In the genomic region with DNA sequence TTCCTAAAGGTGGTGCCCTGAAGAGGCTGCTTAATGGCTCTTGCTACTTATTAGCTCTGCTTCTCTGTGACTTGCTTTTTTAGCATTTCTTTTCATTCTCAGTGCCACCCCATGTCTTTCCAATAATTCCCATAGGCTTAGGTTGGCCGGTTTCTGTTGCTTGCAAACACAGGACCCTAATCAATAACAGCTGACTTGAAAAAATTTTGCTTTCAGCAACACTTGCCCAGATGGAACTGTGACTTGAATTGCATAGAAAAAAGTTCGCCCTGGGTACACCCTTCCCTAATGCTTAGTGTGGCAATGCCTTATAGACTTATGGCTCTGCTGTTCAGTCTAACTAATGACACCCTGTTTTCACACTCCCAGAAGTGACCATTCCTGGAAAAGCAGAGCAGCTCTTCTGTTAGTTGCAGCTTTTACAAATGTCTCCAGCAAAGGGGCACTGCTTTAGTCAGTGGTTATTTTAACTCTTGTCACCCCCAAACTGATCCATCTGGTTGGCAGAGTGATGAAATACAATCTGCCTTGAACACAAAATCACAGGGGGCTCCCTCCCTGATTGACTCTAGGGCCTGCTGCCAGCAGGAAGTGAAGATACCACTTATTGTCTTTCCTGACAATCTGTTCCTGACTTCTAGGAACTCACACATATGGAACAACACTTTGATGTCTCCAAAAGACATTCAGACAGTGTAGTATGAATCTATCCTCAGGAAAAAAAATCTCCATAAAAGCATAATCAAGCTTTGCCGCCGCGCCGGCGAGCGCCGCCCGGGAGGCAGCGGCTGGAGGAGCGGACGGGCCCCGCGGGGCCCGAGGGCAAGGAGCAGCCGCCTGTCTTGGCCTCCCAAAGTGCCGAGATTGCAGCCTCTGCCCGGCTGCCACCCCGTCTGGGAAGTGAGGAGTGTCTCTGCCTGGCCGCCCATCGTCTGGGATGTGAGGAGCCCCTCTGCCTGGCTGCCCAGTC, we compare ENCODE assay signal across 23 cellular contexts.
"Had no signal": no experiment of that assay in that cellular context is flagged by ENCODE, and none has a peak within 500 bp of the region (broad histone marks: within the 10 kb centered on the region; RNA-seq: fewer than 3 reads in every experiment).

No MANE protein-coding gene starts in this region.

- H3K4me3 ChIP-seq: gastroesophageal sphincter, pancreas, psoas muscle, upper lobe of right lung had no signal

- DNase-seq: activated CD4-positive, alpha-beta T cell treated with anti-CD3 and anti-CD28 coated beads, Interleukin-2, amount 10 ng/mL, durations not matched to agents 7 days and 5 days; activated CD4-positive, CD25-positive, alpha-beta regulatory T cell treated with anti-CD3 and anti-CD28 coated beads, Interleukin-2, amount 50 U/mL, for 72 hours; activated CD8-positive, alpha-beta memory T cell treated with anti-CD3 and anti-CD28 coated beads, Interleukin-2, amount 10 ng/mL, durations not matched to agents 7 days and 5 days; activated CD8-positive, alpha-beta T cell treated with anti-CD3 and anti-CD28 coated beads for 36 hours; activated gamma-delta T cell treated with Interleukin-2 at 50 U/mL for 16 hours; activated T-cell treated with anti-CD3 and anti-CD28 coated beads for 4 hours; aorta; effector CD4-positive, alpha-beta T cell; erythroblast; head of caudate nucleus; hypothalamus; left ventricle myocardium superior; midbrain; pancreas; psoas muscle; right cardiac atrium; stimulated activated CD4-positive, alpha-beta T cell treated with anti-CD3 and anti-CD28 coated beads, Interleukin-12 subunit alpha, Interleukin-12 subunit beta, amount 100 ng/mL, for 4 hours; stimulated activated CD4-positive, alpha-beta T cell treated with anti-CD3 and anti-CD28 coated beads, Interleukin-4, amount 100 ng/mL, for 4 hours; stimulated activated naive CD8-positive, alpha-beta T cell treated with anti-CD3 and anti-CD28 coated beads, Interleukin-15, Interleukin-2, amounts not matched to agents 100 U/mL and 50 U/mL, for 24 hours; upper lobe of right lung; WERI-Rb-1 had no signal

- H3K27me3 ChIP-seq: gastroesophageal sphincter, pancreas, upper lobe of right lung had no signal

- H3K36me3 ChIP-seq: gastroesophageal sphincter, pancreas, upper lobe of right lung, WERI-Rb-1 had no signal

- H3K27ac ChIP-seq: gastroesophageal sphincter, pancreas, psoas muscle, upper lobe of right lung, WERI-Rb-1 had no signal

- H3K4me1 ChIP-seq: gastroesophageal sphincter, pancreas, upper lobe of right lung had no signal

- ATAC-seq: activated CD8-positive, alpha-beta memory T cell treated with anti-CD3 and anti-CD28 coated beads, Interleukin-2, amount 10 ng/mL, durations not matched to agents 7 days and 5 days; activated CD8-positive, alpha-beta T cell treated with anti-CD3 and anti-CD28 coated beads for 36 hours; gastroesophageal sphincter; left ventricle myocardium superior; natural killer cell treated with Interleukin-12 subunit alpha and Interleukin-12 subunit beta and Interleukin-15 and Interleukin-18, amount 100 ng/mL, for 72 hours; pancreas; psoas muscle; right cardiac atrium; stimulated activated naive CD8-positive, alpha-beta T cell treated with anti-CD3 and anti-CD28 coated beads, Interleukin-15, Interleukin-2, amounts not matched to agents 100 U/mL and 50 U/mL, for 24 hours; upper lobe of right lung had no signal

- H3K9me3 ChIP-seq: gastroesophageal sphincter, pancreas, psoas muscle, upper lobe of right lung had no signal
